9 cellular contexts compared by ENCODE assay signal in genomic region chr6:46734867-46735719, GRCh38. TPM values are rescaled to one million over a fixed set of nuclear protein-coding genes. Genes with fewer than 3 reads are reported as not detected.
DNase-seq lines count a peak whose midpoint lies in the region; ATAC-seq and TF ChIP-seq lines count a peak whose summit lies in the region.
"Had no signal": no experiment of that assay in that cellular context is flagged by ENCODE, and none has a peak within 500 bp of the region (broad histone marks: within the 10 kb centered on the region; RNA-seq: fewer than 3 reads in every experiment).

Gene PLA2G7 (minus strand): TSS chr6:46735375. CDS start chr6:46722891, 12,484 bp downstream.

- no peak for TF ChIP-seq EP300 in sigmoid colon (IDR thresholded peaks at IDR 0.05)

- H3K9me3 ChIP-seq in iPS-18c (ENCODE audit: control insufficient read depth, insufficient read depth, low read length) (no peaks in the 10 kb centered on the region), sigmoid colon (no peaks in the 10 kb centered on the region)

- TF ChIP-seq POLR2A in sigmoid colon (IDR thresholded peaks at IDR 0.05), result no peak

- no peak for DNase-seq in activated T-cell treated with anti-CD3 and anti-CD28 coated beads, Interleukin-2, amount 50 U/mL, for 24 hours
- DNase-seq in activated T-cell treated with anti-CD3 and anti-CD28 coated beads, Interleukin-2, amount 50 U/mL, for 1 hour, result no peak
- DNase-seq in astrocyte of the spinal cord (ENCODE audit: low read depth, low spot score) (peak; percentile 11), sigmoid colon (peak; percentile 63), NCI-H1092 (lab: John Stamatoyannopoulos, UW) (no peak), NAMALWA (ENCODE audit: low spot score) (no peak)

- TF ChIP-seq CTCF in astrocyte of the spinal cord (IDR thresholded peaks at IDR 0.05; ENCODE audit: low read depth, low read length), result no peak
- TF ChIP-seq CTCF in sigmoid colon (IDR thresholded peaks at IDR 0.05), result no peak

- in situ Hi-C loops in astrocyte of the spinal cord (cut with HindIII; ENCODE audit: low sequenced_read_pairs), result no loop called here

- H3K4me3 Mint-ChIP-seq in activated T-cell treated with anti-CD3 and anti-CD28 coated beads, Interleukin-2, amount 50 U/mL, for 24 hours, result peak within 1 kb of the TSS; percentile 38
- H3K4me3 Mint-ChIP-seq: CD4-positive, CD25-positive, alpha-beta regulatory T cell had no signal

- H3K4me1 ChIP-seq in sigmoid colon, result peaks cover 0 to 14% (median 11%) of the 10 kb centered on the region in 4 donors

- ATAC-seq in GM18867 (IDR thresholded peaks at IDR 0.05; ENCODE audit: unreplicated experiment), result no peak

- H3K36me3 Mint-ChIP-seq in activated T-cell treated with anti-CD3 and anti-CD28 coated beads, Interleukin-2, amount 50 U/mL, for 24 hours (ENCODE audit: low read depth), result no peaks in the 10 kb centered on the region
- H3K36me3 Mint-ChIP-seq: CD4-positive, CD25-positive, alpha-beta regulatory T cell had no signal

- intact Hi-C loops in sigmoid colon (cut with DNase I), result no loop called here

- no peaks in the 10 kb centered on the region for H3K36me3 ChIP-seq in sigmoid colon

- 1% methylated on average over 73 of the region's 73 CpGs for WGBS in sigmoid colon, 2 donors

- no peak within 1 kb of the TSS for H3K27ac Mint-ChIP-seq in activated T-cell treated with anti-CD3 and anti-CD28 coated beads, Interleukin-2, amount 50 U/mL, for 24 hours
- H3K27ac Mint-ChIP-seq: CD4-positive, CD25-positive, alpha-beta regulatory T cell had no signal

- no peak within 1 kb of the TSS for H3K27ac ChIP-seq in sigmoid colon

- peaks cover 74% of the 10 kb centered on the region for H3K27me3 Mint-ChIP-seq in activated T-cell treated with anti-CD3 and anti-CD28 coated beads, Interleukin-2, amount 50 U/mL, for 24 hours

- no peaks in the 10 kb centered on the region for H3K9me3 Mint-ChIP-seq in activated T-cell treated with anti-CD3 and anti-CD28 coated beads, Interleukin-2, amount 50 U/mL, for 24 hours

- H3K27me3 ChIP-seq in sigmoid colon, result peaks cover 0 to 39% (median 12%) of the 10 kb centered on the region in 3 donors

- H3K4me3 ChIP-seq in astrocyte of the spinal cord (ENCODE audit: low read depth, low read length) (peak within 1 kb of the TSS; percentile 42), iPS-18c (ENCODE audit: insufficient read depth, low read depth, low read length) (peak within 1 kb of the TSS; percentile 73), sigmoid colon (peak within 1 kb of the TSS; percentile 27 to 60 (median 54))

- H3K4me1 Mint-ChIP-seq in activated T-cell treated with anti-CD3 and anti-CD28 coated beads, Interleukin-2, amount 50 U/mL, for 24 hours (ENCODE audit: low read depth), result peaks cover 2% of the 10 kb centered on the region

RNA-seq across cellular contexts. Expression of gene PLA2G7, which starts in this region (rescaled TPM):
- 1 to 10 TPM in 1 of 4 donors, under 1 TPM in 1, not detected in 2; 0.49 to 1.1 TPM for total RNA-seq in sigmoid colon
- polyA plus RNA-seq in sigmoid colon, result 10 to 100 TPM in 1 of 3 donors, 1 to 10 TPM in 2; 6.6 to 43.0 (median 8.7) TPM
- total RNA-seq: CD4-positive, CD25-positive, alpha-beta regulatory T cell had no signal
- polyA plus RNA-seq: CD4-positive, CD25-positive, alpha-beta regulatory T cell had no signal

Comparison
In these comparisons a context has a peak if more than half of its experiments do, and no peak if none do; other contexts are left out.
1. DNase-seq: peak in astrocyte of the spinal cord (single experiment) and sigmoid colon (single experiment); none in activated T-cell treated with anti-CD3 and anti-CD28 coated beads, Interleukin-2, amount 50 U/mL, for 24 hours (single experiment), activated T-cell treated with anti-CD3 and anti-CD28 coated beads, Interleukin-2, amount 50 U/mL, for 1 hour (single experiment), NCI-H1092 (single experiment) and NAMALWA (single experiment).
2. Peak in every context shown above with its lines, with median percentiles within 50 percentile points of each other: H3K4me3 ChIP-seq.